7 cellular contexts compared by ENCODE assay signal in genomic region chr20:61876931-61877330, GRCh38.
"Had no signal": no experiment of that assay in that cellular context is flagged by ENCODE, and none has a peak within 500 bp of the region (broad histone marks: within the 10 kb centered on the region; RNA-seq: fewer than 3 reads in every experiment).

No MANE protein-coding gene starts in this region.

- H3K9ac ChIP-seq: GM23248 had no signal

- H3K36me3 ChIP-seq: HAP-1 had no signal

- H3K4me1 ChIP-seq: HAP-1 had no signal

- DNase-seq: GM23248, GOT3, H7, IMR-90 had no signal

- H2AFZ ChIP-seq: GM23248 had no signal

- ATAC-seq: HCT116, K562 had no signal

- H3K9me3 ChIP-seq: HAP-1 had no signal

- H3K4me3 ChIP-seq: GM23248, HAP-1, K562 had no signal

- H3K27ac ChIP-seq: GM23248 had no signal
